ENCODE assay signal across 11 cellular contexts in the genomic region with DNA sequence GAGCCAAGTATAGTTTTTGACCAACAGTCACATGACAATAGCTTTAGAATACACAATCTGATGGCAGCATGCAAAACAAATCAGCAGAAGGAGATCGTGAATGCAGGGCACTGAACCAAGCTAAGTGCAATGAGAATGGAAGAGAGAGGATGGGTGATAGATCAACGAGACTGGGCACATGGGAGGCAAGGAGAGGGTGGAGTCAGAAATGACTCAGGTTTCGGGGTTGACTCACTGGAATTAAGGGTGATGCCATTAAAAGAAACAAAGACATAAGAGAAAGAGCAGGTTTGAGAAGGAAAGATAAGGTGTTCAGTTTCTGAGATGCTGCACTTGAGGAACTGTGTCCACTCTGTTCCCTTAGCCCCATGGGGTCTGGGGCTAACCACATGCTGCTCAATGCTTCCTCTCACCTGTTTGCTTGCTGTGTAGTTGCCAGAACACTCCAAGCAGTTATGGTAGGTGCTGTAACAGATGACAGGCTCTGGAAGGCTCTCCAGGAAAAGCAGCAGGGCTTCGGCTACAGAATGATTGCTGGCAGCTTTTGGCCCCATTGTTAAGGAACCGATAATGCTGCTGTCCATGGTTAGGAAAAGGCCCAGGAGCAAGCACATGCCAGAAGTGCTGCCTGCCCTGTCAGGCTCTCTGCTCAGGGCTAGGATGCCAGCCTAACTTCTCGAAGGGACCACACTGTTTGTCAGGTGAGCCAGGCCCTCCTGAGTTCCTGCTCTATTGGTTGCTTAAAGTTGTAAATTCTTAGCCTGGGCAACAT. TPM values are rescaled to one million over a fixed set of nuclear protein-coding genes. Genes with fewer than 3 reads are reported as not detected.
DNase-seq lines count a peak whose midpoint lies in the region; TF ChIP-seq lines count a peak whose summit lies in the region.
"Had no signal": no experiment of that assay in that cellular context is flagged by ENCODE, and none has a peak within 500 bp of the region (broad histone marks: within the 10 kb centered on the region; RNA-seq: fewer than 3 reads in every experiment).

No MANE protein-coding gene starts in this region.

- CTCF ChIA-PET in activated naive CD4-positive, alpha-beta T cell treated with anti-CD3 and anti-CD28 coated beads for 36 hours (lab: Charles Lee) = interaction anchor here (0.8 kb wide), 1 partner anchor 124 kb away, joined by 3 read pairs; no protein-coding TSS in a partner anchor

- peak overlapping the region; percentile 61 for H3K27ac Mint-ChIP-seq in activated naive CD4-positive, alpha-beta T cell treated with anti-CD3 and anti-CD28 coated beads for 36 hours
- peak overlapping the region; percentile 43 for H3K27ac Mint-ChIP-seq in T-helper 2 cell treated with Interferon-gamma antibody and Interleukin-4, amounts not matched to agents 5 μg/mL and 100 μg/mL, for 36 hours
- H3K27ac Mint-ChIP-seq: CD4-positive, alpha-beta T cell had no signal

- no peak overlapping the region for H3K4me3 ChIP-seq in fibroblast of lung (replicated peaks in 1 of 4; ENCODE audit: control extremely low read depth in 1 of 4, insufficient read depth in 1 of 4, low read depth in 3 of 4, low read length in 4 of 4)
- H3K4me3 ChIP-seq in suprapubic skin = no peak overlapping the region
- H3K4me3 ChIP-seq: psoas muscle had no signal

- intact Hi-C loops in activated naive CD4-positive, alpha-beta T cell treated with anti-CD3 and anti-CD28 coated beads for 36 hours (cut with micrococcal nuclease) = no loop called here
- intact Hi-C loops in cardiac septum (cut with DNase I) = no loop called here

- no peak for TF ChIP-seq POLR2A in suprapubic skin (IDR thresholded peaks at IDR 0.05)

- H3K4me1 ChIP-seq in fibroblast of lung (ENCODE audit: control insufficient read depth, extremely low read depth, insufficient read depth, low read length) (peaks cover 4% of the 10 kb centered on the region), suprapubic skin (peaks cover 5% of the 10 kb centered on the region)

- peaks cover 4% of the 10 kb centered on the region for H3K36me3 ChIP-seq in fibroblast of lung (ENCODE audit: control insufficient read depth, insufficient read depth, low read length)
- H3K36me3 ChIP-seq in suprapubic skin = peaks cover 48% of the 10 kb centered on the region

- no peak overlapping the region for H2AFZ ChIP-seq in fibroblast of lung (ENCODE audit: low read length)

- peaks cover 16% of the 10 kb centered on the region for H3K4me1 Mint-ChIP-seq in activated naive CD4-positive, alpha-beta T cell treated with anti-CD3 and anti-CD28 coated beads for 36 hours (ENCODE audit: low read depth)
- H3K4me1 Mint-ChIP-seq in T-helper 2 cell treated with Interferon-gamma antibody and Interleukin-4, amounts not matched to agents 5 μg/mL and 100 μg/mL, for 36 hours (ENCODE audit: low read depth) = peaks cover 5% of the 10 kb centered on the region

- H3K79me2 ChIP-seq in fibroblast of lung (ENCODE audit: control insufficient read depth, insufficient read depth, low read length) = no peaks in the 10 kb centered on the region

- no peaks in the 10 kb centered on the region for H3K27me3 ChIP-seq in fibroblast of lung (ENCODE audit: control insufficient read depth, insufficient read depth, low read length)
- H3K27me3 ChIP-seq in suprapubic skin = no peaks in the 10 kb centered on the region

- no peaks in the 10 kb centered on the region for H3K9me3 Mint-ChIP-seq in activated naive CD4-positive, alpha-beta T cell treated with anti-CD3 and anti-CD28 coated beads for 36 hours
- no peaks in the 10 kb centered on the region for H3K9me3 Mint-ChIP-seq in T-helper 2 cell treated with Interferon-gamma antibody and Interleukin-4, amounts not matched to agents 5 μg/mL and 100 μg/mL, for 36 hours
- H3K9me3 Mint-ChIP-seq: activated T-helper 1 cell treated with anti-CD3 and anti-CD28 coated beads, Interleukin-12 subunit alpha, Interleukin-12 subunit beta, Interleukin-2, Interleukin-4 antibody, amounts not matched to agents 30 ng/mL and 10 ng/mL and 1 ng/mL, durations not matched to agents 14 hours and 24 hours and 36 hours; CD4-positive, alpha-beta T cell had no signal

- H3K36me3 Mint-ChIP-seq in activated naive CD4-positive, alpha-beta T cell treated with anti-CD3 and anti-CD28 coated beads for 36 hours (ENCODE audit: low read depth) = peaks cover 19% of the 10 kb centered on the region
- H3K36me3 Mint-ChIP-seq in T-helper 2 cell treated with Interferon-gamma antibody and Interleukin-4, amounts not matched to agents 5 μg/mL and 100 μg/mL, for 36 hours (ENCODE audit: low read depth) = peaks cover 35% of the 10 kb centered on the region

- no peak overlapping the region for H3K9ac ChIP-seq in fibroblast of lung (ENCODE audit: insufficient read depth, low read length)

- H3K9me3 ChIP-seq in fibroblast of lung (ENCODE audit: control insufficient read depth, insufficient read depth, low read depth, low read length) (no peaks in the 10 kb centered on the region), suprapubic skin (no peaks in the 10 kb centered on the region)
- H3K9me3 ChIP-seq: psoas muscle had no signal

- TF ChIP-seq EP300 in suprapubic skin (IDR thresholded peaks at IDR 0.05) = no peak

- H4K20me1 ChIP-seq in fibroblast of lung (ENCODE audit: control insufficient read depth, extremely low read depth, insufficient read depth, low read length) = no peaks in the 10 kb centered on the region

- no peak overlapping the region for H3K4me3 Mint-ChIP-seq in activated naive CD4-positive, alpha-beta T cell treated with anti-CD3 and anti-CD28 coated beads for 36 hours
- H3K4me3 Mint-ChIP-seq in T-helper 2 cell treated with Interferon-gamma antibody and Interleukin-4, amounts not matched to agents 5 μg/mL and 100 μg/mL, for 36 hours = no peak overlapping the region
- H3K4me3 Mint-ChIP-seq: activated T-helper 1 cell treated with anti-CD3 and anti-CD28 coated beads, Interleukin-12 subunit alpha, Interleukin-12 subunit beta, Interleukin-2, Interleukin-4 antibody, amounts not matched to agents 30 ng/mL and 10 ng/mL and 1 ng/mL, durations not matched to agents 14 hours and 24 hours and 36 hours; CD4-positive, alpha-beta T cell had no signal

- TF ChIP-seq CTCF in fibroblast of lung (conservative IDR thresholded peaks at IDR 0.05 in 1 of 2, IDR thresholded peaks at IDR 0.05 in 1 of 2; ENCODE audit: low read depth in 1 of 2, low read length in 2 of 2) = no peak
- no peak for TF ChIP-seq CTCF in suprapubic skin (IDR thresholded peaks at IDR 0.05)

- H3K27ac ChIP-seq in fibroblast of lung (ENCODE audit: insufficient read depth, low read length) = peak overlapping the region; percentile 18
- H3K27ac ChIP-seq in suprapubic skin = peak overlapping the region; percentile 70
- H3K27ac ChIP-seq in substantia nigra (ENCODE audit: low read depth, low read length, poor library complexity, severe bottlenecking) = no peak overlapping the region
- H3K27ac ChIP-seq: psoas muscle had no signal

- H3K4me2 ChIP-seq in fibroblast of lung (ENCODE audit: extremely low read depth, insufficient read depth, low read length) = peak overlapping the region; percentile 13

- 57% methylated on average over 6 of the region's 6 CpGs for WGBS in suprapubic skin

- H3K27me3 Mint-ChIP-seq in activated naive CD4-positive, alpha-beta T cell treated with anti-CD3 and anti-CD28 coated beads for 36 hours (ENCODE audit: low read depth) = no peaks in the 10 kb centered on the region
- no peaks in the 10 kb centered on the region for H3K27me3 Mint-ChIP-seq in T-helper 2 cell treated with Interferon-gamma antibody and Interleukin-4, amounts not matched to agents 5 μg/mL and 100 μg/mL, for 36 hours (ENCODE audit: low read depth)
- H3K27me3 Mint-ChIP-seq: CD4-positive, alpha-beta T cell had no signal

- DNase-seq in activated naive CD4-positive, alpha-beta T cell treated with anti-CD3 and anti-CD28 coated beads for 36 hours = peak; percentile 69
- DNase-seq in activated naive CD4-positive, alpha-beta T cell (lab: John Stamatoyannopoulos, UW) = no peak
- peak; percentile 15 for DNase-seq in T-helper 2 cell treated with Interferon-gamma antibody and Interleukin-4, amounts not matched to agents 5 μg/mL and 100 μg/mL, for 36 hours (ENCODE audit: low spot score)
- peak; percentile 26 to 57 for DNase-seq in fibroblast of lung (ENCODE audit: low read depth in 2 of 2)
- no peak for DNase-seq in suprapubic skin (ENCODE audit: low spot score in 2 of 2)
- no peak for DNase-seq in substantia nigra (lab: John Stamatoyannopoulos, UW)
- DNase-seq in NCI-H187 treated with DMSO at 0.1 percent for 48 hours (lab: John Stamatoyannopoulos, UW) = no peak
- DNase-seq in cardiac septum (ENCODE audit: low spot score) = no peak
- DNase-seq: CD4-positive, alpha-beta T cell; psoas muscle had no signal

RNA-seq across cellular contexts. Expression of a gene that starts 6.1 kb away (rescaled TPM):
- total RNA-seq in activated naive CD4-positive, alpha-beta T cell treated with anti-CD3 and anti-CD28 coated beads for 36 hours = 10 to 100 TPM; 18.9 to 19.1 TPM
- total RNA-seq in fibroblast of lung = 3.1 and 4.5 TPM in 2 replicates
- 8.4 and 8.8 TPM in 2 replicates for polyA plus RNA-seq in fibroblast of lung
- polyA plus RNA-seq in fibroblast of lung (2012) = 5.4 and 7.5 TPM in 2 replicates
- 7.2 and 12.3 TPM in 2 replicates for polyA minus RNA-seq in fibroblast of lung (ENCODE audit: low replicate concordance)
- total RNA-seq in suprapubic skin = 10 to 100 TPM in 2 of 4 donors, 1 to 10 TPM in 2; 8.8 to 13.5 (median 11.2) TPM
- total RNA-seq in cardiac septum = 16.0 TPM

RNA-seq across cellular contexts. Expression of a gene that starts 57.5 kb away (rescaled TPM):
- total RNA-seq in activated naive CD4-positive, alpha-beta T cell treated with anti-CD3 and anti-CD28 coated beads for 36 hours = 10 to 100 TPM; 31.6 to 31.7 TPM
- total RNA-seq in fibroblast of lung = 12.6 and 14.0 TPM in 2 replicates
- 9.9 and 15.9 TPM in 2 replicates for polyA plus RNA-seq in fibroblast of lung
- polyA plus RNA-seq in fibroblast of lung (2012) = 8.5 and 14.5 TPM in 2 replicates
- polyA minus RNA-seq in fibroblast of lung (ENCODE audit: low replicate concordance) = 10.3 and 17.0 TPM in 2 replicates
- 10 to 100 TPM; 13.1 to 41.7 (median 26.1) TPM for total RNA-seq in suprapubic skin
- 6.3 TPM for total RNA-seq in cardiac septum

RNA-seq across cellular contexts. Expression of a gene that starts 57.9 kb away (rescaled TPM):
- total RNA-seq in activated naive CD4-positive, alpha-beta T cell treated with anti-CD3 and anti-CD28 coated beads for 36 hours = 10 to 100 TPM; 12.8 to 14.2 TPM
- total RNA-seq in fibroblast of lung (24.7 and 28.1 TPM in 2 replicates), suprapubic skin (10 to 100 TPM; 27.7 to 54.5 (median 41.2) TPM), cardiac septum (52.1 TPM)
- polyA plus RNA-seq in fibroblast of lung = 14.3 and 14.8 TPM in 2 replicates
- 30.0 and 35.5 TPM in 2 replicates for polyA plus RNA-seq in fibroblast of lung (2012)
- 12.1 and 26.1 TPM in 2 replicates for polyA minus RNA-seq in fibroblast of lung (ENCODE audit: low replicate concordance)

Comparison
In these comparisons a context has a peak if more than half of its experiments do, and no peak if none do; other contexts are left out.
1. DNase-seq: peak in activated naive CD4-positive, alpha-beta T cell treated with anti-CD3 and anti-CD28 coated beads for 36 hours (single experiment), T-helper 2 cell treated with Interferon-gamma antibody and Interleukin-4, amounts not matched to agents 5 μg/mL and 100 μg/mL, for 36 hours (single experiment) and fibroblast of lung (2 of 2); none in activated naive CD4-positive, alpha-beta T cell (0 of 4), suprapubic skin (0 of 2), substantia nigra (0 of 49), NCI-H187 treated with DMSO at 0.1 percent for 48 hours (single experiment) and cardiac septum (single experiment).